ENCODE assay signal across 18 cellular contexts in the genomic region with DNA sequence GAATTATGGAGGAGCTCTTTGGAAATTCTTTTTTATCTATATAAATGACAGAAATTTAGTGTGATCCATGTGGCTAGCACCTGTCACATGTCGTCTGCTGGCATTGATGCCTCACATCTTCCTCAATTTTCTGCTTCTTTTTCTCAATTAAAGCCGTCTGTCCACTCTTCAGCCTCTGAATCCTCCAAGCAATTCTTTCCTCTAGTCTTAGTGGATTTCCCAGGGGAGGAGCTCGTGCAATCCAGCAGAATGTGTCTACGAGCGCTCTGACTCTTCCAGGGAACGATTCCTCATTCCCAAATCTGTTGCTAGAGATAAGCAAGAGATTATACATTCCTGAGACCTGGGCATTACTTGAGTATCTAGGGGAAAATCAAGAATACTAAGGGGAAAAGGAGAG.
A peak's percentile ranks its signal among the peaks of the same experiment; 100 is the strongest.
DNase-seq lines count a peak whose midpoint lies in the region; ATAC-seq and TF ChIP-seq lines count a peak whose summit lies in the region.
"Had no signal": no experiment of that assay in that cellular context is flagged by ENCODE, and none has a peak within 500 bp of the region (broad histone marks: within the 10 kb centered on the region; RNA-seq: fewer than 3 reads in every experiment).

No MANE protein-coding gene starts in this region.

- H3K23ac ChIP-seq in H9 (ENCODE audit: insufficient read length, low read depth, low read length), result no peak overlapping the region

- H3K27ac ChIP-seq in GM23248, result no peak overlapping the region
- H3K27ac ChIP-seq in H9 (ENCODE audit: insufficient read length, low read depth, low read length), result no peak overlapping the region
- peak overlapping the region; percentile 68 for H3K27ac ChIP-seq in SJCRH30
- no peak overlapping the region for H3K27ac ChIP-seq in uterus
- H3K27ac ChIP-seq: HL-60 had no signal

- CTCF ChIA-PET in MCF 10A (lab: Yijun Ruan, JAX), result interaction anchor here (0.6 to 3.1 kb wide), 2 partner anchors 11 to 790 kb away, joined by 5 to 19 read pairs; no protein-coding TSS in a partner anchor

- H3K9ac ChIP-seq in GM23248, result no peak overlapping the region
- H3K9ac ChIP-seq in H9 (ENCODE audit: extremely low read depth, insufficient read length, low read length), result no peak overlapping the region

- H2AFZ ChIP-seq in GM23248 (no peak overlapping the region), H9 (ENCODE audit: low read length) (no peak overlapping the region)

- H4K91ac ChIP-seq in H9 (ENCODE audit: insufficient read length, low read depth, low read length), result no peak overlapping the region

- H3K36me3 Mint-ChIP-seq in H9 (ENCODE audit: insufficient read depth in 1 of 3, low read depth in 3 of 3), result peaks cover 0 to 13% (median 2%) of the 10 kb centered on the region in 3 experiments; a peak in 3 of 7 replicates
- no peaks in the 10 kb centered on the region for H3K36me3 Mint-ChIP-seq in MCF 10A (ENCODE audit: insufficient read depth, unreplicated experiment)
- H3K36me3 Mint-ChIP-seq: CD4-positive, CD25-positive, alpha-beta regulatory T cell; CD8-positive, alpha-beta memory T cell had no signal

- H3K27me3 ChIP-seq in GM23248 (replicated peaks; ENCODE audit: insufficient read depth) (peaks cover 30% of the 10 kb centered on the region), H9 (ENCODE audit: insufficient read depth, low read length) (no peaks in the 10 kb centered on the region), SJCRH30 (no peaks in the 10 kb centered on the region), uterus (no peaks in the 10 kb centered on the region)
- H3K27me3 ChIP-seq: BE2C had no signal

- 32 to 36% methylated on average over 6 of the region's 6 CpGs for WGBS in GM23248 (ENCODE audit: low coverage in 1 of 2, low lambda C conversion rate in 2 of 2, missing lambda C conversion rate in 2 of 2), 2 experiments
- no CpG with 5 or more reads among the region's 6 CpGs for WGBS in H9 (ENCODE audit: extremely low coverage, insufficient read length, low lambda C conversion rate)

- H3K23me2 ChIP-seq in H9 (ENCODE audit: insufficient read length, low read depth, low read length, poor library complexity, severe bottlenecking), result no peaks in the 10 kb centered on the region

- H3K27me3 Mint-ChIP-seq in H9 (ENCODE audit: low read depth) (peaks cover 3% of the 10 kb centered on the region), MCF 10A (ENCODE audit: insufficient read depth, unreplicated experiment) (peaks cover 19% of the 10 kb centered on the region)

- no peak overlapping the region for H3K4me2 ChIP-seq in GM23248 (ENCODE audit: unreplicated experiment)
- no peak overlapping the region for H3K4me2 ChIP-seq in H9 (ENCODE audit: insufficient read depth, insufficient read length, low read length)

- no peaks in the 10 kb centered on the region for H4K20me1 ChIP-seq in GM23248 (ENCODE audit: insufficient read depth)
- H4K20me1 ChIP-seq in H9 (ENCODE audit: control insufficient read depth, insufficient read depth, insufficient read length), result no peaks in the 10 kb centered on the region

- H3K79me2 ChIP-seq in GM23248 (ENCODE audit: insufficient read depth) (no peaks in the 10 kb centered on the region), H9 (ENCODE audit: insufficient read depth, low read length) (no peaks in the 10 kb centered on the region)

- H2BK120ac ChIP-seq in H9 (ENCODE audit: low read depth, low read length, poor library complexity, severe bottlenecking), result no peak overlapping the region

- no peak for TF ChIP-seq POLR2A in uterus (IDR thresholded peaks at IDR 0.05)

- no peak overlapping the region for H3K4me3 ChIP-seq in GM23248
- H3K4me3 ChIP-seq in SJCRH30, result no peak overlapping the region
- no peak overlapping the region for H3K4me3 ChIP-seq in fibroblast of mammary gland (ENCODE audit: control insufficient read depth, low read depth, low read length)
- no peak overlapping the region for H3K4me3 ChIP-seq in uterus

- H3K79me1 ChIP-seq in H9 (ENCODE audit: insufficient read depth, low read depth, low read length, poor library complexity, severe bottlenecking), result no peaks in the 10 kb centered on the region

- peak; percentile 6 for DNase-seq in GM23248
- DNase-seq in H9, result peak; percentile 6
- DNase-seq in SJCRH30, result peak in 1 of 2 experiments; percentile 55
- peak; percentile 18 for DNase-seq in fibroblast of mammary gland (ENCODE audit: low read depth)
- no peak for DNase-seq in NCI-H187 treated with DMSO at 0.1 percent for 48 hours (lab: John Stamatoyannopoulos, UW)
- no peak for DNase-seq in uterus
- no peak for DNase-seq in MCF 10A (ENCODE audit: unreplicated experiment)
- DNase-seq: ACHN; BE2C; C1 segment of cervical spinal cord; CD4-positive, CD25-positive, alpha-beta regulatory T cell; CD8-positive, alpha-beta memory T cell; COR-L47; DMS 273 treated with DMSO at 0.1 percent for 48 hours; GOT3; H7 had no signal

- intact Hi-C loops in uterus (cut with DNase I; ENCODE audit: low total_unique reads), result no loop called here
- intact Hi-C loops in MCF 10A (cut with micrococcal nuclease), result no loop called here

- TF ChIP-seq CTCF in H9 (conservative IDR thresholded peaks at IDR 0.05), result no peak
- no peak for TF ChIP-seq CTCF in fibroblast of mammary gland (conservative IDR thresholded peaks at IDR 0.05; ENCODE audit: control insufficient read depth, insufficient read depth, low read depth, low read length)
- TF ChIP-seq CTCF in uterus (IDR thresholded peaks at IDR 0.05), result no peak
- no peak for TF ChIP-seq CTCF in MCF 10A (IDR thresholded peaks at IDR 0.05; ENCODE audit: unreplicated experiment)

- H3K4me1 ChIP-seq in GM23248 (ENCODE audit: insufficient read depth), result no peaks in the 10 kb centered on the region
- H3K4me1 ChIP-seq in H9 (ENCODE audit: insufficient read depth, low read length), result no peaks in the 10 kb centered on the region
- H3K4me1 ChIP-seq in SJCRH30, result peaks cover 58% of the 10 kb centered on the region
- H3K4me1 ChIP-seq in uterus, result no peaks in the 10 kb centered on the region
- H3K4me1 ChIP-seq: BE2C had no signal

- no peak overlapping the region for H3K4ac ChIP-seq in H9 (ENCODE audit: low read depth, low read length)

- H3K27ac Mint-ChIP-seq in H9, result no peak overlapping the region
- no peak overlapping the region for H3K27ac Mint-ChIP-seq in MCF 10A (ENCODE audit: low read depth, unreplicated experiment)
- H3K27ac Mint-ChIP-seq: CD4-positive, CD25-positive, alpha-beta regulatory T cell; CD8-positive, alpha-beta memory T cell had no signal

- H3K4me1 Mint-ChIP-seq in H9 (peaks cover 16 to 21% of the 10 kb centered on the region in 2 experiments), MCF 10A (ENCODE audit: insufficient read depth, unreplicated experiment) (peaks cover 5% of the 10 kb centered on the region)
- H3K4me1 Mint-ChIP-seq: CD4-positive, CD25-positive, alpha-beta regulatory T cell; CD8-positive, alpha-beta memory T cell had no signal

- no peaks in the 10 kb centered on the region for H3F3A ChIP-seq in GM23248 (ENCODE audit: insufficient read depth)

- H2BK15ac ChIP-seq in H9 (ENCODE audit: low read depth, low read length), result no peak overlapping the region

- no peak overlapping the region for H2BK20ac ChIP-seq in H9 (ENCODE audit: low read depth, low read length, poor library complexity, severe bottlenecking)

- POLR2A ChIA-PET in MCF 10A (lab: Yijun Ruan, JAX), result no interaction called here

- H4K5ac ChIP-seq in H9 (ENCODE audit: insufficient read length, low read depth, low read length), result no peak overlapping the region

- no peak overlapping the region for H2AK5ac ChIP-seq in H9 (ENCODE audit: insufficient read length, low read length)

- no peak overlapping the region for H3K14ac ChIP-seq in H9 (ENCODE audit: insufficient read depth, low read length)

- H4K8ac ChIP-seq in H9 (replicated peaks; ENCODE audit: insufficient read length, low read depth, low read length), result no peak overlapping the region

- BruUV-seq in MCF 10A (replicated peaks; lab: Mats Ljungman, UMichigan), result no TSS peak

- ATAC-seq in GM21737 (IDR thresholded peaks at IDR 0.05; ENCODE audit: unreplicated experiment), result no peak

- no peak overlapping the region for H2BK12ac ChIP-seq in H9 (ENCODE audit: insufficient read length, low read depth, low read length)

- H3K56ac ChIP-seq in H9 (ENCODE audit: insufficient read length, low read depth, low read length), result no peak overlapping the region

- H2BK5ac ChIP-seq in H9 (ENCODE audit: insufficient read length, low read length), result no peak overlapping the region

- H3K9me3 Mint-ChIP-seq in H9 (peaks cover 9 to 10% of the 10 kb centered on the region in 2 experiments; a peak in 4 of 5 replicates), MCF 10A (ENCODE audit: unreplicated experiment) (peaks cover 7% of the 10 kb centered on the region)
- H3K9me3 Mint-ChIP-seq: CD8-positive, alpha-beta memory T cell had no signal

- H3K9me3 ChIP-seq in GM23248 (ENCODE audit: low read depth), result no peaks in the 10 kb centered on the region
- no peaks in the 10 kb centered on the region for H3K9me3 ChIP-seq in H9 (ENCODE audit: control insufficient read depth, low read depth, low read length)
- no peaks in the 10 kb centered on the region for H3K9me3 ChIP-seq in SJCRH30 (replicated peaks)
- H3K9me3 ChIP-seq in uterus, result no peaks in the 10 kb centered on the region
- H3K9me3 ChIP-seq: BE2C had no signal

- no peaks in the 10 kb centered on the region for H3K9me2 ChIP-seq in GM23248 (ENCODE audit: insufficient read depth)

- H3K4me3 Mint-ChIP-seq in H9, result no peak overlapping the region
- no peak overlapping the region for H3K4me3 Mint-ChIP-seq in MCF 10A (ENCODE audit: unreplicated experiment)
- H3K4me3 Mint-ChIP-seq: CD4-positive, CD25-positive, alpha-beta regulatory T cell; CD8-positive, alpha-beta memory T cell had no signal

- in situ Hi-C loops in GM23248 (cut with MboI), result no loop called here

- H3K36me3 ChIP-seq in GM23248 (ENCODE audit: low read depth), result no peaks in the 10 kb centered on the region
- H3K36me3 ChIP-seq in SJCRH30, result no peaks in the 10 kb centered on the region
- H3K36me3 ChIP-seq in uterus, result no peaks in the 10 kb centered on the region
- H3K36me3 ChIP-seq: BE2C had no signal

- no peak overlapping the region for H3K18ac ChIP-seq in H9 (ENCODE audit: insufficient read length, low read depth, low read length)

- no peak overlapping the region for H3T11ph ChIP-seq in H9 (ENCODE audit: low read length)

Comparison
In these comparisons a context has a peak if more than half of its experiments do, and no peak if none do; other contexts are left out.
1. DNase-seq: peak in GM23248 (single experiment), H9 (single experiment) and fibroblast of mammary gland (single experiment); none in NCI-H187 treated with DMSO at 0.1 percent for 48 hours (single experiment), uterus (0 of 2) and MCF 10A (single experiment).